ENCODE assay signal across 10 cellular contexts in genomic region chr1:165257969-165258459, GRCh38.
A peak's percentile ranks its signal among the peaks of the same experiment; 100 is the strongest.
DNase-seq lines count a peak whose midpoint lies in the region; FAIRE-seq and TF ChIP-seq lines count a peak whose summit lies in the region.
"Had no signal": no experiment of that assay in that cellular context is flagged by ENCODE, and none has a peak within 500 bp of the region (broad histone marks: within the 10 kb centered on the region; RNA-seq: fewer than 3 reads in every experiment).

No MANE protein-coding gene starts in this region.

- H3K9me3 Mint-ChIP-seq in HFFc6 (no peaks in the 10 kb centered on the region), mesothelial cell of epicardium (peaks cover 5% of the 10 kb centered on the region)

- H3K27me3 Mint-ChIP-seq in HFFc6 (ENCODE audit: insufficient read depth) (peaks cover 9% of the 10 kb centered on the region), mesothelial cell of epicardium (ENCODE audit: low read depth) (peaks cover 89% of the 10 kb centered on the region)

- TF ChIP-seq CTCF in HFFc6 (IDR thresholded peaks at IDR 0.05): peak; percentile 81
- TF ChIP-seq CTCF in mesothelial cell of epicardium (IDR thresholded peaks at IDR 0.05; ENCODE audit: unreplicated experiment): peak; percentile 73

- FAIRE-seq in urothelium cell line (lab: Jason Lieb, UNC): peak; percentile 20
- FAIRE-seq: A204.1 had no signal

- H3K27ac Mint-ChIP-seq in HFFc6 (no peak overlapping the region), mesothelial cell of epicardium (no peak overlapping the region)

- DNase-seq in NCI-H1417 (lab: John Stamatoyannopoulos, UW) (peak; percentile 82 to 97 (median 94)), NCI-H1417 treated with DMSO at 0.1 percent for 48 hours (lab: John Stamatoyannopoulos, UW) (no peak), HFFc6 (peak; percentile 24), NCI-H146 treated with DMSO at 0.1 percent for 48 hours (lab: John Stamatoyannopoulos, UW; ENCODE audit: unreplicated experiment) (peak; percentile 31), T-helper 1 cell (peak in 3 of 5 donors; percentile 3 to 24 (median 4)), epidermal melanocyte (ENCODE audit: insufficient read length, low spot score) (peak; percentile 31), mesothelial cell of epicardium (ENCODE audit: low spot score in 2 of 2, unreplicated experiment in 2 of 2) (peak; percentile 40 to 61), urothelium cell line (ENCODE audit: low spot score) (peak; percentile 65)

- H3K36me3 Mint-ChIP-seq in HFFc6 (ENCODE audit: low read depth) (no peaks in the 10 kb centered on the region), mesothelial cell of epicardium (no peaks in the 10 kb centered on the region)

- no peak overlapping the region for H3K4me3 Mint-ChIP-seq in HFFc6
- H3K4me3 Mint-ChIP-seq in mesothelial cell of epicardium: no peak overlapping the region
- H3K4me3 Mint-ChIP-seq: central memory CD8-positive, alpha-beta T cell had no signal

- no peaks in the 10 kb centered on the region for H3K4me1 Mint-ChIP-seq in HFFc6 (ENCODE audit: low read depth)
- H3K4me1 Mint-ChIP-seq in mesothelial cell of epicardium: peaks cover 3% of the 10 kb centered on the region
- H3K4me1 Mint-ChIP-seq: central memory CD8-positive, alpha-beta T cell had no signal
